ENCODE assay signal across 31 cellular contexts in genomic region chr15:73760777-73761329, GRCh38. TPM values are rescaled to one million over a fixed set of nuclear protein-coding genes. Genes with fewer than 3 reads are reported as not detected.
"Had no signal": no experiment of that assay in that cellular context is flagged by ENCODE, and none has a peak within 500 bp of the region (broad histone marks: within the 10 kb centered on the region; RNA-seq: fewer than 3 reads in every experiment).

No MANE protein-coding gene starts in this region.

- H3K4me3 ChIP-seq: ascending aorta, cardiac muscle cell had no signal

- H3K36me3 ChIP-seq: ascending aorta, cardiac muscle cell, WERI-Rb-1 had no signal

- H3K4me1 ChIP-seq: ascending aorta had no signal

- H3K27ac ChIP-seq: ascending aorta, cardiac muscle cell, WERI-Rb-1 had no signal

- DNase-seq: activated CD4-positive, alpha-beta memory T cell treated with anti-CD3 and anti-CD28 coated beads, Interleukin-2, amount 10 ng/mL, durations not matched to agents 7 days and 5 days; activated CD4-positive, alpha-beta T cell treated with anti-CD3 and anti-CD28 coated beads for 1 hour; activated CD4-positive, alpha-beta T cell treated with anti-CD3 and anti-CD28 coated beads for 36 hours; activated CD4-positive, alpha-beta T cell treated with anti-CD3 and anti-CD28 coated beads for 48 hours; activated CD4-positive, alpha-beta T cell treated with anti-CD3 and anti-CD28 coated beads, Interleukin-2, amount 10 ng/mL, durations not matched to agents 7 days and 5 days; activated CD4-positive, alpha-beta T cell treated with anti-CD3 and anti-CD28 coated beads, Interleukin-2, amount 50 U/mL, for 48 hours; activated CD4-positive, CD25-positive, alpha-beta regulatory T cell; activated CD8-positive, alpha-beta memory T cell treated with anti-CD3 and anti-CD28 coated beads for 24 hours; activated CD8-positive, alpha-beta memory T cell treated with anti-CD3 and anti-CD28 coated beads, Interleukin-2, amount 10 ng/mL, durations not matched to agents 7 days and 5 days; activated CD8-positive, alpha-beta memory T cell treated with anti-CD3 and anti-CD28 coated beads, Interleukin-2, amount 50 U/mL, for 48 hours; activated CD8-positive, alpha-beta T cell treated with anti-CD3 and anti-CD28 coated beads, Interleukin-2, amount 10 ng/mL, durations not matched to agents 7 days and 5 days; activated effector memory CD4-positive, alpha-beta T cell treated with Interleukin-2 at 50 U/mL for 16 hours; activated gamma-delta T cell; activated naive CD4-positive, alpha-beta T cell treated with anti-CD3 and anti-CD28 coated beads, Interleukin-2, amount 10 ng/mL, durations not matched to agents 7 days and 5 days; activated naive CD4-positive, alpha-beta T cell treated with Interleukin-2 at 50 U/mL for 16 hours; activated naive CD8-positive, alpha-beta T cell treated with anti-CD3 and anti-CD28 coated beads, Interleukin-2, amount 10 ng/mL, durations not matched to agents 7 days and 5 days; activated naive CD8-positive, alpha-beta T cell treated with anti-CD3 and anti-CD28 coated beads, Interleukin-2, amount 50 U/mL, for 24 hours; activated T-cell treated with anti-CD3 and anti-CD28 coated beads, Interleukin-2, amount 50 U/mL, for 24 hours; activated T-cell treated with anti-CD3 and anti-CD28 coated beads, Interleukin-2, amount 50 U/mL, for 48 hours; amygdala; anterior cingulate cortex; caudate nucleus; cerebellar nuclear complex; T-helper 2 cell; T-helper 9 cell; WERI-Rb-1 had no signal

- H3K27me3 ChIP-seq: ascending aorta had no signal

- H3K9me3 ChIP-seq: ascending aorta had no signal

- ATAC-seq: activated CD4-positive, alpha-beta T cell treated with anti-CD3 and anti-CD28 coated beads for 36 hours; activated CD4-positive, CD25-positive, alpha-beta regulatory T cell treated with anti-CD3 and anti-CD28 coated beads, Interleukin-2, amount 50 U/mL, for 24 hours; activated CD8-positive, alpha-beta memory T cell treated with anti-CD3 and anti-CD28 coated beads, Interleukin-2, amount 10 ng/mL, durations not matched to agents 7 days and 5 days; activated CD8-positive, alpha-beta T cell treated with anti-CD3 and anti-CD28 coated beads, Interleukin-2, amount 10 ng/mL, durations not matched to agents 7 days and 5 days; activated naive CD8-positive, alpha-beta T cell treated with anti-CD3 and anti-CD28 coated beads, Interleukin-2, amount 50 U/mL, for 24 hours; WTC11 had no signal

RNA-seq across cellular contexts. Expression of gene INSYN1, which starts 7.7 kb away (rescaled TPM):
- total RNA-seq: activated CD4-positive, alpha-beta memory T cell treated with anti-CD3 and anti-CD28 coated beads, Interleukin-2, amount 10 ng/mL, durations not matched to agents 7 days and 5 days; activated CD4-positive, alpha-beta T cell treated with anti-CD3 and anti-CD28 coated beads for 36 hours; activated CD4-positive, alpha-beta T cell treated with anti-CD3 and anti-CD28 coated beads, Interleukin-2, amount 10 ng/mL, durations not matched to agents 7 days and 5 days; activated CD8-positive, alpha-beta memory T cell treated with anti-CD3 and anti-CD28 coated beads, Interleukin-2, amount 10 ng/mL, durations not matched to agents 7 days and 5 days; activated CD8-positive, alpha-beta T cell treated with anti-CD3 and anti-CD28 coated beads, Interleukin-2, amount 10 ng/mL, durations not matched to agents 7 days and 5 days; activated naive CD8-positive, alpha-beta T cell treated with anti-CD3 and anti-CD28 coated beads, Interleukin-2, amount 10 ng/mL, durations not matched to agents 7 days and 5 days; activated T-helper 2 cell treated with anti-CD3 and anti-CD28 coated beads, Interferon-gamma antibody, Interleukin-2, Interleukin-4, amounts not matched to agents 10 μg/mL and 5 μg/mL and 100 μg/mL, durations not matched to agents 14 hours and 24 hours and 36 hours had no signal
